Comparison of ENCODE assay signal across 1 cellular context in the genomic region with DNA sequence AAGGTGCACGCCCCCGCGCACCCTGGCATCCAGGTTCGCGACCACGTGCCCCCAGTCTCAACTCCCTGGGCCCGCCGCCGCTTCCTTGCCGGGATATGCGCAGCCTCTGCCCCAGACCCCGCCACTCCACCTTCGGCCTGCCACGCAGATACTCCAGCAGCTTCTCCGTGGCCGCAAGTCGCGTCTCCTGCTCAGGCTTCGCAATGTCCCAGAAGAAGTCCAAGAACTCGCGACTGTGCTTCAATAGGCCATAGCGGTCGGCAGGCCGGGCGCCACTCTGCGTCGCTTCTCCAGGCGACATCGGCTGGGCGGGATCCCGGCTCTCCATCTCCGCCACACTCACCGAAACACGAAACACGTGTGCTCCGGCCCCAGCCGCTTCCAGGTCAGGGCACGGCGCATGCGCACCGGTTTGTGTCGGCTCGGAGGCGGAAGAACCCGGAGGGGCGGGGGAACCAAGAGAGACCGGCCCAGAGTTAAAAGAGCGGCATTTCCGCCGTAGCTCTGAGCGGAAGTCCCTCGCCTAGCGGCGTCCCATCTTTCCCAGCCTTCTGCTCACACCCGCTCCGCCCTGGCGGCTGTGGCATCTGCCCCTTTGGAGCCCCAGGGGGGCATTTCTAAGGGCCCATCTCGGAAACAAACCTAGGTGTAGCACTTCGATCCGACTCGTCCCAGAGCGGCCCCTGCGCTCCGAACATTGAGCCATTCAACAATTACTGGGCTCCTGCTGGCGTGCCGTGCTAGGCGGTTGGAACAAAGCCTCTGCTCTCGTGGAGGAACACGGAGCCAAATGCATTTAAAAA.
TF ChIP-seq lines count a peak whose summit lies in the region.

A gene with protein sequence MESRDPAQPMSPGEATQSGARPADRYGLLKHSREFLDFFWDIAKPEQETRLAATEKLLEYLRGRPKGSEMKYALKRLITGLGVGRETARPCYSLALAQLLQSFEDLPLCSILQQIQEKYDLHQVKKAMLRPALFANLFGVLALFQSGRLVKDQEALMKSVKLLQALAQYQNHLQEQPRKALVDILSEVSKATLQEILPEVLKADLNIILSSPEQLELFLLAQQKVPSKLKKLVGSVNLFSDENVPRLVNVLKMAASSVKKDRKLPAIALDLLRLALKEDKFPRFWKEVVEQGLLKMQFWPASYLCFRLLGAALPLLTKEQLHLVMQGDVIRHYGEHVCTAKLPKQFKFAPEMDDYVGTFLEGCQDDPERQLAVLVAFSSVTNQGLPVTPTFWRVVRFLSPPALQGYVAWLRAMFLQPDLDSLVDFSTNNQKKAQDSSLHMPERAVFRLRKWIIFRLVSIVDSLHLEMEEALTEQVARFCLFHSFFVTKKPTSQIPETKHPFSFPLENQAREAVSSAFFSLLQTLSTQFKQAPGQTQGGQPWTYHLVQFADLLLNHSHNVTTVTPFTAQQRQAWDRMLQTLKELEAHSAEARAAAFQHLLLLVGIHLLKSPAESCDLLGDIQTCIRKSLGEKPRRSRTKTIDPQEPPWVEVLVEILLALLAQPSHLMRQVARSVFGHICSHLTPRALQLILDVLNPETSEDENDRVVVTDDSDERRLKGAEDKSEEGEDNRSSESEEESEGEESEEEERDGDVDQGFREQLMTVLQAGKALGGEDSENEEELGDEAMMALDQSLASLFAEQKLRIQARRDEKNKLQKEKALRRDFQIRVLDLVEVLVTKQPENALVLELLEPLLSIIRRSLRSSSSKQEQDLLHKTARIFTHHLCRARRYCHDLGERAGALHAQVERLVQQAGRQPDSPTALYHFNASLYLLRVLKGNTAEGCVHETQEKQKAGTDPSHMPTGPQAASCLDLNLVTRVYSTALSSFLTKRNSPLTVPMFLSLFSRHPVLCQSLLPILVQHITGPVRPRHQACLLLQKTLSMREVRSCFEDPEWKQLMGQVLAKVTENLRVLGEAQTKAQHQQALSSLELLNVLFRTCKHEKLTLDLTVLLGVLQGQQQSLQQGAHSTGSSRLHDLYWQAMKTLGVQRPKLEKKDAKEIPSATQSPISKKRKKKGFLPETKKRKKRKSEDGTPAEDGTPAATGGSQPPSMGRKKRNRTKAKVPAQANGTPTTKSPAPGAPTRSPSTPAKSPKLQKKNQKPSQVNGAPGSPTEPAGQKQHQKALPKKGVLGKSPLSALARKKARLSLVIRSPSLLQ (N-terminal part only) (minus strand): TSS at position 388 of the 803 bp plus-strand sequence. CDS start 60 bp downstream, at position 328.

TF ChIP-seq in WTC11, 78 proteins besides CTCF, POLR2A, EP300 and RAD21 (continued from another document and continues in another):
- 0 out of 2 replicates have a peak, but pooled peaks have one; percentile 29 for TF ChIP-seq PRDM15 (CRISPR knock-in tag; IDR thresholded peaks at IDR 0.05)
- no peak for TF ChIP-seq E2F5 (CRISPR knock-in tag; IDR thresholded peaks at IDR 0.05)
- peak; percentile 96 for TF ChIP-seq FOXK1 (CRISPR knock-in tag; IDR thresholded peaks at IDR 0.05)
- TF ChIP-seq USF1 (CRISPR knock-in tag; IDR thresholded peaks at IDR 0.05): peak; percentile 83
- no peak for TF ChIP-seq ZBTB43 (CRISPR knock-in tag; IDR thresholded peaks at IDR 0.05)
- TF ChIP-seq NR1H2 (CRISPR knock-in tag; IDR thresholded peaks at IDR 0.05): no peak
- TF ChIP-seq ATF1 (CRISPR knock-in tag; IDR thresholded peaks at IDR 0.05): 0 out of 2 replicates have a peak, but pooled peaks have one; percentile 24
- TF ChIP-seq ZNF138 (CRISPR knock-in tag; conservative IDR thresholded peaks at IDR 0.05): no peak
- TF ChIP-seq CDX4 (CRISPR knock-in tag; IDR thresholded peaks at IDR 0.05; ENCODE audit: borderline replicate concordance): no peak
- TF ChIP-seq JAZF1 (CRISPR knock-in tag; IDR thresholded peaks at IDR 0.05): no peak
- no peak; the same call in 1 of the 2 replicates for TF ChIP-seq SP1 (CRISPR knock-in tag; conservative IDR thresholded peaks at IDR 0.05)
- no peak for TF ChIP-seq PRRX2 (CRISPR knock-in tag; IDR thresholded peaks at IDR 0.05)
- no peak for TF ChIP-seq HMGA2 (CRISPR knock-in tag; IDR thresholded peaks at IDR 0.05)
- TF ChIP-seq ZNF121 (CRISPR knock-in tag; IDR thresholded peaks at IDR 0.05): no peak
- no peak for TF ChIP-seq NFATC4 (CRISPR knock-in tag; IDR thresholded peaks at IDR 0.05)
- no peak for TF ChIP-seq PREB (CRISPR knock-in tag; IDR thresholded peaks at IDR 0.05; ENCODE audit: borderline replicate concordance)
- TF ChIP-seq, protein P1, sequence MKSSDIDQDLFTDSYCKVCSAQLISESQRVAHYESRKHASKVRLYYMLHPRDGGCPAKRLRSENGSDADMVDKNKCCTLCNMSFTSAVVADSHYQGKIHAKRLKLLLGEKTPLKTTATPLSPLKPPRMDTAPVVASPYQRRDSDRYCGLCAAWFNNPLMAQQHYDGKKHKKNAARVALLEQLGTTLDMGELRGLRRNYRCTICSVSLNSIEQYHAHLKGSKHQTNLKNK (CRISPR knock-in tag; IDR thresholded peaks at IDR 0.05): no peak
- TF ChIP-seq ZNF512 (CRISPR knock-in tag; IDR thresholded peaks at IDR 0.05; ENCODE audit: borderline replicate concordance): no peak
- TF ChIP-seq, protein P2, sequence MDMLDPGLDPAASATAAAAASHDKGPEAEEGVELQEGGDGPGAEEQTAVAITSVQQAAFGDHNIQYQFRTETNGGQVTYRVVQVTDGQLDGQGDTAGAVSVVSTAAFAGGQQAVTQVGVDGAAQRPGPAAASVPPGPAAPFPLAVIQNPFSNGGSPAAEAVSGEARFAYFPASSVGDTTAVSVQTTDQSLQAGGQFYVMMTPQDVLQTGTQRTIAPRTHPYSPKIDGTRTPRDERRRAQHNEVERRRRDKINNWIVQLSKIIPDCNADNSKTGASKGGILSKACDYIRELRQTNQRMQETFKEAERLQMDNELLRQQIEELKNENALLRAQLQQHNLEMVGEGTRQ (CRISPR knock-in tag; IDR thresholded peaks at IDR 0.05): peak; percentile 76
- no peak for TF ChIP-seq STAT6 (CRISPR knock-in tag; conservative IDR thresholded peaks at IDR 0.05; ENCODE audit: low read depth)
- peak; percentile 86 for TF ChIP-seq FOXP1 (CRISPR knock-in tag; IDR thresholded peaks at IDR 0.05; ENCODE audit: borderline replicate concordance)
- no peak for TF ChIP-seq TEAD4 (CRISPR knock-in tag; IDR thresholded peaks at IDR 0.05)
- TF ChIP-seq NR2C2 (CRISPR knock-in tag; IDR thresholded peaks at IDR 0.05): peak; percentile 63; the same call in 1 of the 2 replicates
- TF ChIP-seq RORB (CRISPR knock-in tag; IDR thresholded peaks at IDR 0.05): no peak
- TF ChIP-seq, protein P3, sequence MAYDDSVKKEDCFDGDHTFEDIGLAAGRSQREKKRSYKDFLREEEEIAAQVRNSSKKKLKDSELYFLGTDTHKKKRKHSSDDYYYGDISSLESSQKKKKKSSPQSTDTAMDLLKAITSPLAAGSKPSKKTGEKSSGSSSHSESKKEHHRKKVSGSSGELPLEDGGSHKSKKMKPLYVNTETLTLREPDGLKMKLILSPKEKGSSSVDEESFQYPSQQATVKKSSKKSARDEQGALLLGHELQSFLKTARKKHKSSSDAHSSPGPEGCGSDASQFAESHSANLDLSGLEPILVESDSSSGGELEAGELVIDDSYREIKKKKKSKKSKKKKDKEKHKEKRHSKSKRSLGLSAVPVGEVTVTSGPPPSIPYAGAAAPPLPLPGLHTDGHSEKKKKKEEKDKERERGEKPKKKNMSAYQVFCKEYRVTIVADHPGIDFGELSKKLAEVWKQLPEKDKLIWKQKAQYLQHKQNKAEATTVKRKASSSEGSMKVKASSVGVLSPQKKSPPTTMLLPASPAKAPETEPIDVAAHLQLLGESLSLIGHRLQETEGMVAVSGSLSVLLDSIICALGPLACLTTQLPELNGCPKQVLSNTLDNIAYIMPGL (CRISPR knock-in tag; IDR thresholded peaks at IDR 0.05): peak; percentile 68; the same call in 1 of the 2 replicates
- TF ChIP-seq ESRRA (CRISPR knock-in tag; IDR thresholded peaks at IDR 0.05; ENCODE audit: borderline replicate concordance): peak; percentile 79; the same call in 1 of the 2 replicates
